8 cellular contexts compared by ENCODE assay signal in the genomic region with DNA sequence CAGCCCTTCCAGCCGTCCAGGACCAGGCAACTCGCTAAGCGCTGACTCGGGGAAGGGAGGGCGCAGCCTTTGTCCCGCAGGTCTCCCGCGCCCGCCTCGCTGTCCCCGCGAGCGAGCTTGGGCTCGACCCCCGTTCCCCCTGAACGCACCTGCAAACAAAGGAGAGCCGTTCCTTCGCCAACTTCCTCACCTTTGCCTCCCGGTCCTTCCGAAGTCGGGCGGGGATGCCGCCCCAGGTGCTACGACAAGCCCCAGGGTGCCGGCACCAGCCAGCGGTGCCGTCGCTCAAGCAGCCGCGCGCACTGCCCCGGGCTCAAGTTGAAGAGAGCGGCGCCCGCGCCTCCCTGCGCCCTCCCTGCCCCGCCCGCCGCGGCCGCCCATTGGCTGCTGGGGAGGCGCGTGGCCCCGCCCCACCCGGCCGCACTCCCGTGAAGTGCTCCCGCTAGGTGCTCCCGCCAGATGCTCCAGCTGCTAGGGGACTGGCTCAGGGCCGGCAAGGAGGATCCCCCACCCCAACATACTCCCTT.
DNase-seq lines count a peak whose midpoint lies in the region; ATAC-seq, FAIRE-seq and TF ChIP-seq lines count a peak whose summit lies in the region.

No MANE protein-coding gene starts in this region.

- H3K4me1 ChIP-seq in HAP-1 (peaks cover 8% of the 10 kb centered on the region), lower lobe of right lung (peaks cover 14% of the 10 kb centered on the region)

- no peak for FAIRE-seq in urothelium cell line (lab: Jason Lieb, UNC)

- peak overlapping the region in 8 of 59 donors; percentile 2 to 55 (median 18) for H3K27ac ChIP-seq in dorsolateral prefrontal cortex
- H3K27ac ChIP-seq in lower lobe of right lung: no peak overlapping the region

- DNase-seq in GM10266 (ENCODE audit: extremely low spot score) (peak; percentile 72), HAP-1 (ENCODE audit: low spot score in 2 of 2) (peak; percentile 78 to 88), NCI-H1105 treated with DMSO at 0.1 percent for 48 hours (lab: John Stamatoyannopoulos, UW) (peak; percentile 72), dorsolateral prefrontal cortex (peak in 9 of 10 donors; percentile 46 to 85 (median 66)), lower lobe of right lung (peak; percentile 82), urothelium cell line (ENCODE audit: low spot score) (no peak)
- DNase-seq in activated CD4-positive, CD25-positive, alpha-beta regulatory T cell treated with anti-CD3 and anti-CD28 coated beads, Interleukin-2, amount 50 U/mL, for 72 hours: peak; percentile 59
- DNase-seq in stimulated activated CD8-positive, alpha-beta memory T cell treated with anti-CD3 and anti-CD28 coated beads, Interleukin-12 subunit alpha, Interleukin-12 subunit beta, amount 100 ng/mL, for 1 hour (ENCODE audit: low read depth): peak; percentile 12

- H3K9me3 ChIP-seq in HAP-1 (no peaks in the 10 kb centered on the region), lower lobe of right lung (no peaks in the 10 kb centered on the region)

- H3K36me3 ChIP-seq in HAP-1 (replicated peaks): 0 out of 2 replicates have a peak, but pooled peaks cover 4% of the 10 kb centered on the region
- peaks cover 14% of the 10 kb centered on the region for H3K36me3 ChIP-seq in lower lobe of right lung

- intact Hi-C loops in dorsolateral prefrontal cortex (cut with DNase I): loop anchor here in 1 of 2 donors (5.0 kb wide), 1 partner anchor 40 kb away; no protein-coding TSS in a partner anchor
- intact Hi-C loops in lower lobe of right lung (cut with DNase I): no loop called here

- in situ Hi-C loops in HAP-1 (cut with MboI; ENCODE audit: low sequenced_read_pairs): no loop called here

- ATAC-seq in lower lobe of right lung: peak; percentile 97 to 99

- peak overlapping the region; percentile 88 for H3K4me3 ChIP-seq in HAP-1
- peak overlapping the region; percentile 11 to 75 (median 63) for H3K4me3 ChIP-seq in dorsolateral prefrontal cortex
- peak overlapping the region; percentile 48 for H3K4me3 ChIP-seq in lower lobe of right lung

- no peaks in the 10 kb centered on the region for H3K27me3 ChIP-seq in HAP-1 (ENCODE audit: low read depth)
- no peaks in the 10 kb centered on the region for H3K27me3 ChIP-seq in dorsolateral prefrontal cortex
- peaks cover 5% of the 10 kb centered on the region for H3K27me3 ChIP-seq in lower lobe of right lung (ENCODE audit: low read depth)

- TF ChIP-seq CTCF in GM10266 (IDR thresholded peaks at IDR 0.05; ENCODE audit: control insufficient read depth, insufficient read depth, low read depth, missing control alignments): no peak
- peak in 6 of 56 donors; percentile 8 to 35 (median 16) for TF ChIP-seq CTCF in dorsolateral prefrontal cortex (IDR thresholded peaks at IDR 0.05 in 54 of 56, conservative IDR thresholded peaks at IDR 0.05 in 2 of 56; ENCODE audit: low read depth in 1 of 56, partially characterized antibody in 56 of 56)
- TF ChIP-seq CTCF in lower lobe of right lung (IDR thresholded peaks at IDR 0.05): no peak
